22 cellular contexts compared by ENCODE assay signal in the genomic region with DNA sequence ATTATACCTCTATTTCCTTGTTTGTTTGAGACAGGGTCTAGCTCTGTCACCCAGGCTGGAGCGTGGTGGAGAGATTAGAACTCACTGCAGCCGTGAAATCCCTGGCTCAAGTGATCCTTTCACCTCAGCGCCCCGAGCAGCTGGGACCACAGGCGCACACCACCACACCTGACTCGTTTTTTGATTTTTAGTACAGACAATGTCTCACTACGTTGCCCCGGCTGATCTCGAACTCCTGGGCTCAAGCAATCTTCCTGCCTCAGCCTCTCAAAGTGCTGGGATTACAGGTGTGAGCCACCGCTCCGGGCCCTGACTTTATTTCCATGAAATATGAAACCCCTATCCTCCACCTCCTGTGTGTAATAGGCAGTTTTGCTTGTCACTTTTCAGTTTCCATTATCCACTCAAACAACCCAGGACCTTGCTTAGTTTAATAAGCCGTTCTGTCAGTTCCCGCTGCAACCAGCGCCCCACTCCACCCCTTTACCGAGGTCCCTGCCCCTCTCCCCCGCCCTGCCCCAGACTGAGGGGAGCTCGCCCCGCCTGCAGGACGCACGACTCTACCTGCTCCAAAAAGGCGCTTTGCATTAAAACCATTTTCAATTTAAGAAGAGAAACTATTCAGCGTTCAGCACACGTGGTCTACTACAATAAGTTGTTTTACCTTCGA. TPM values are rescaled to one million over a fixed set of nuclear protein-coding genes. Genes with fewer than 3 reads are reported as not detected.
A peak's percentile ranks its signal among the peaks of the same experiment; 100 is the strongest.
DNase-seq lines count a peak whose midpoint lies in the region; ATAC-seq and TF ChIP-seq lines count a peak whose summit lies in the region.
"Had no signal": no experiment of that assay in that cellular context is flagged by ENCODE, and none has a peak within 500 bp of the region (broad histone marks: within the 10 kb centered on the region; RNA-seq: fewer than 3 reads in every experiment).

No MANE protein-coding gene starts in this region.

- peak; percentile 40 for DNase-seq in NCI-H146 (lab: John Stamatoyannopoulos, UW)
- DNase-seq in NCI-H146 treated with DMSO at 0.1 percent for 48 hours (lab: John Stamatoyannopoulos, UW; ENCODE audit: unreplicated experiment), result no peak
- DNase-seq in lower lobe of right lung, result no peak
- DNase-seq in transverse colon, result no peak
- DNase-seq in activated naive CD8-positive, alpha-beta T cell treated with anti-CD3 and anti-CD28 coated beads, Interleukin-2, amount 50 U/mL, for 24 hours, result no peak
- DNase-seq: activated CD8-positive, alpha-beta T cell treated with anti-CD3 and anti-CD28 coated beads for 36 hours; activated T-cell treated with anti-CD3 and anti-CD28 coated beads, Interleukin-2, amount 50 U/mL, for 48 hours; brain microvascular endothelial cell; esophagus squamous epithelium; GF-D8; NK-92 treated with Interleukin-12 subunit alpha and Interleukin-12 subunit beta, amount 100 ng/mL, for 24 hours; small intestine; stimulated activated CD4-positive, alpha-beta T cell treated with anti-CD3 and anti-CD28 coated beads, Interleukin-4, amount 100 ng/mL, for 4 hours; stimulated activated CD8-positive, alpha-beta memory T cell treated with anti-CD3 and anti-CD28 coated beads, Interleukin-4, amount 100 ng/mL, for 48 hours had no signal

- H3K4me3 Mint-ChIP-seq in brain, result peak overlapping the region in 3 of 5 experiments; percentile 32 to 56 (median 38)
- no peak overlapping the region for H3K4me3 Mint-ChIP-seq in activated naive CD8-positive, alpha-beta T cell treated with anti-CD3 and anti-CD28 coated beads, Interleukin-2, amount 50 U/mL, for 24 hours
- H3K4me3 Mint-ChIP-seq: activated CD8-positive, alpha-beta T cell treated with anti-CD3 and anti-CD28 coated beads for 36 hours; activated naive CD8-positive, alpha-beta T cell had no signal

- H3K9me3 ChIP-seq in lower lobe of right lung, result peaks cover 43% of the 10 kb centered on the region
- peaks cover 49 to 52% of the 10 kb centered on the region in 2 donors for H3K9me3 ChIP-seq in transverse colon

- H3K9me3 Mint-ChIP-seq in brain, result peaks cover 17 to 31% (median 26%) of the 10 kb centered on the region in 5 experiments
- peaks cover 41% of the 10 kb centered on the region for H3K9me3 Mint-ChIP-seq in activated naive CD8-positive, alpha-beta T cell treated with anti-CD3 and anti-CD28 coated beads, Interleukin-2, amount 50 U/mL, for 24 hours

- peak overlapping the region; percentile 36 for H3K27ac ChIP-seq in lower lobe of right lung
- peak overlapping the region; percentile 30 to 71 (median 62) for H3K27ac ChIP-seq in transverse colon
- H3K27ac ChIP-seq: 22Rv1, brain microvascular endothelial cell, parathyroid adenoma had no signal

- H3K36me3 ChIP-seq in lower lobe of right lung, result peaks cover 3% of the 10 kb centered on the region
- peaks cover under 1 to 28% (median 15%) of the 10 kb centered on the region in 4 donors for H3K36me3 ChIP-seq in transverse colon

- ATAC-seq in lower lobe of right lung (no peak), GM21515 (IDR thresholded peaks at IDR 0.05; ENCODE audit: unreplicated experiment) (no peak), HG02798 (IDR thresholded peaks at IDR 0.05; ENCODE audit: poor library complexity, unreplicated experiment) (no peak)
- no peak for ATAC-seq in activated naive CD8-positive, alpha-beta T cell treated with anti-CD3 and anti-CD28 coated beads, Interleukin-2, amount 50 U/mL, for 24 hours
- ATAC-seq: activated CD8-positive, alpha-beta T cell treated with anti-CD3 and anti-CD28 coated beads for 36 hours had no signal

- TF ChIP-seq EP300 in transverse colon (IDR thresholded peaks at IDR 0.05; ENCODE audit: low read depth), result no peak

- peaks cover 4% of the 10 kb centered on the region for H3K27me3 Mint-ChIP-seq in brain
- no peaks in the 10 kb centered on the region for H3K27me3 Mint-ChIP-seq in activated naive CD8-positive, alpha-beta T cell treated with anti-CD3 and anti-CD28 coated beads, Interleukin-2, amount 50 U/mL, for 24 hours
- H3K27me3 Mint-ChIP-seq: activated CD8-positive, alpha-beta T cell treated with anti-CD3 and anti-CD28 coated beads for 36 hours; activated naive CD8-positive, alpha-beta T cell; B cell had no signal

- peaks cover 32% of the 10 kb centered on the region for H3K36me3 Mint-ChIP-seq in brain
- H3K36me3 Mint-ChIP-seq in activated naive CD8-positive, alpha-beta T cell treated with anti-CD3 and anti-CD28 coated beads, Interleukin-2, amount 50 U/mL, for 24 hours (ENCODE audit: low read depth), result peaks cover 43% of the 10 kb centered on the region

- 67 to 93% methylated on average over 8 to 24 of the region's 24 CpGs for WGBS in transverse colon (ENCODE audit: low coverage in 1 of 2), 2 donors

- intact Hi-C loops in lower lobe of right lung (cut with DNase I) (no loop called here), transverse colon (cut with DNase I; ENCODE audit: low total_unique reads) (no loop called here)

- TF ChIP-seq CTCF in brain (conservative IDR thresholded peaks at IDR 0.05), result no peak
- TF ChIP-seq CTCF in lower lobe of right lung (IDR thresholded peaks at IDR 0.05), result no peak
- TF ChIP-seq CTCF in transverse colon (IDR thresholded peaks at IDR 0.05), result no peak

- in situ Hi-C loops in transverse colon (cut with MboI; ENCODE audit: low pct_ligation_motif_present in 1 of 4, low pct_unique_long_range_greater_than_20kb in 1 of 4, low sequenced_read_pairs in 3 of 4), result no loop called here

- H3K4me1 Mint-ChIP-seq in brain, result peaks cover 37% of the 10 kb centered on the region
- peaks cover 15% of the 10 kb centered on the region for H3K4me1 Mint-ChIP-seq in activated naive CD8-positive, alpha-beta T cell treated with anti-CD3 and anti-CD28 coated beads, Interleukin-2, amount 50 U/mL, for 24 hours

- H3K4me3 ChIP-seq in lower lobe of right lung (peak overlapping the region; percentile 23), transverse colon (no peak overlapping the region)

- H3K27me3 ChIP-seq in lower lobe of right lung (ENCODE audit: low read depth) (no peaks in the 10 kb centered on the region), transverse colon (no peaks in the 10 kb centered on the region)
- H3K27me3 ChIP-seq: brain microvascular endothelial cell, esophagus squamous epithelium had no signal

- peaks cover 17% of the 10 kb centered on the region for H3K4me1 ChIP-seq in lower lobe of right lung
- H3K4me1 ChIP-seq in transverse colon, result peaks cover 5 to 23% (median 9%) of the 10 kb centered on the region in 4 donors
- H3K4me1 ChIP-seq: parathyroid adenoma had no signal

- H3K27ac Mint-ChIP-seq in brain, result peak overlapping the region in 1 of 5 experiments; percentile 54
- H3K27ac Mint-ChIP-seq in activated naive CD8-positive, alpha-beta T cell treated with anti-CD3 and anti-CD28 coated beads, Interleukin-2, amount 50 U/mL, for 24 hours, result no peak overlapping the region
- H3K27ac Mint-ChIP-seq: activated CD8-positive, alpha-beta T cell treated with anti-CD3 and anti-CD28 coated beads for 36 hours; activated naive CD8-positive, alpha-beta T cell; B cell had no signal

- no peak for TF ChIP-seq POLR2A in transverse colon (IDR thresholded peaks at IDR 0.05)

RNA-seq across cellular contexts. Expression of a gene that starts 16.9 kb away (rescaled TPM):
- polyA plus RNA-seq in brain (ENCODE audit: insufficient read depth, low read depth, low replicate concordance), result 2.4 TPM
- 12.0 TPM for total RNA-seq in lower lobe of right lung
- total RNA-seq in transverse colon, result 100 to 1,000 TPM in 1 of 4 donors, 10 to 100 TPM in 2, 1 to 10 TPM in 1; 6.0 to 150 (median 13.9) TPM

RNA-seq across cellular contexts. Expression of a gene that starts 22.6 kb away (rescaled TPM):
- 0.78 TPM for polyA plus RNA-seq in brain (ENCODE audit: insufficient read depth, low read depth, low replicate concordance)
- 8.8 TPM for total RNA-seq in lower lobe of right lung
- 10 to 100 TPM in 3 of 4 donors, 1 to 10 TPM in 1; 3.4 to 12.6 (median 11.8) TPM for total RNA-seq in transverse colon

RNA-seq across cellular contexts. Expression of a gene that starts 48.4 kb away (rescaled TPM):
- 4.1 TPM for polyA plus RNA-seq in brain (ENCODE audit: insufficient read depth, low read depth, low replicate concordance)
- total RNA-seq in lower lobe of right lung, result 19.7 TPM
- 10 to 100 TPM in 2 of 4 donors, 1 to 10 TPM in 2; 2.8 to 23.1 (median 11.5) TPM for total RNA-seq in transverse colon
- total RNA-seq: mononuclear cell had no signal
